8 cellular contexts compared by ENCODE assay signal in the genomic region with DNA sequence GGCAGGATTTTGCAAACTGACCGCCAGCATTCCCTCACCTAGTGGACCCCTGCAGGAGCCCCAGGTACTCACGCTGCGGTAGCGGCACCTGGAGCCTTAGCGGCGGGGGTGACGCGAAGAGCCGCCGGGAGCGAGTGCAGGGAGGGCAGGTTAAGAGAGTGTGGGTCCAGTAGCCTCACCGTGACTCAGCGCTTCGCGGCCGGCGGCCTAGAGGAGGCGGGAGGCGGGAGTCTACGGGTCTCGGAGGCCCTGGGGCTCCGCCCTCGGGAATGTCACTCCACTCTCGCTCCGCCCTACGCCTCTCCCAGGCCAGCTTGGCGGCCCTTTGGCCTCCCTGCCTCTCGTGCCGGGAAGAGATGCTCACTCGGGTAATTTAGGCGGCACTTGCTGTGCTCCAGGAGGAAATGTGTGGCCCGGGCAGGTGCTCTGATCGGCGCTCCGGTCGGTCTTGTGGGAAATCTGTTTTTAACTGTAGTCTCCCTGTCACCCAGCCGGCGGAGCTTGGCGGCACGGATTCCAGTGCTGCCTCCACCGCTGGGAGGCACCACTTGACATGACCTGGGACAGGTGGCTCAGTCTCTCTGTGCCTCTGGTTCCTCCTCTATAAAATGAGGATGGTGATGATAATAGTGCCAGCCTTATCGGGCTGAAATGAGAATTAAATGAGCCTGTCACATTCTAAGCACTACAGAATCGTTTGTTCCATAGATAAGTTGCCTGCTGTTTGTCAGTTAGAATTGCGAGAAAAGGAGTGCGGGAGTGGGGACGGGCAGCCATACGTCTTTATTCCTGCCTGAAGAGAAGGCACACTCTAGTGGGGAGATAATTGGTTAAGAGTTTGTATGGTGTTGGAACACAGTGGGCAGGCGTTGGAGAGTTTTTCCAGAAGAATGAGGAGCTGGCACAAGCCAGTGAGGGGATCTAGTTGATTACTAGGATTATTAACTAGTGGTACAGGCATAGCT. TPM values are rescaled to one million over a fixed set of nuclear protein-coding genes. Genes with fewer than 3 reads are reported as not detected.
DNase-seq lines count a peak whose midpoint lies in the region; ATAC-seq and TF ChIP-seq lines count a peak whose summit lies in the region.

PIR (minus strand) TSS at position 216 of the 965 bp plus-strand sequence. CDS start 2,076 bp downstream, outside the sequence.

- peak within 1 kb of the TSS; percentile 1 to 50 (median 11) for H3K27ac Mint-ChIP-seq in nephron

- H3K4me1 ChIP-seq in Peyer's patch = no peaks in the 10 kb centered on the region

- peak within 1 kb of the TSS in 3 of 4 donors; percentile 48 to 71 (median 63) for H3K27ac ChIP-seq in Peyer's patch

- H3K27me3 Mint-ChIP-seq in nephron (ENCODE audit: low read depth) = no peaks in the 10 kb centered on the region

- H3K27me3 ChIP-seq in Peyer's patch = no peaks in the 10 kb centered on the region

- peaks cover 17% of the 10 kb centered on the region for H3K4me1 Mint-ChIP-seq in nephron

- ATAC-seq in GM21723 (IDR thresholded peaks at IDR 0.05; ENCODE audit: unreplicated experiment) = peak; percentile 98

- TF ChIP-seq POLR2A in Peyer's patch (IDR thresholded peaks at IDR 0.05) = peak in 1 of 2 donors; percentile 31

- no peaks in the 10 kb centered on the region for H3K36me3 ChIP-seq in Peyer's patch

- H3K4me3 ChIP-seq in Peyer's patch (peak within 1 kb of the TSS; percentile 28 to 53 (median 40)), fibroblast of villous mesenchyme (ENCODE audit: low read depth, low read length) (peak within 1 kb of the TSS; percentile 67)

- DNase-seq in Daoy (ENCODE audit: low read depth) (peak; percentile 90), Peyer's patch (peak; percentile 43 to 91 (median 88)), fibroblast of villous mesenchyme (ENCODE audit: low read depth) (peak; percentile 83), stromal cell of bone marrow (ENCODE audit: low read depth) (peak; percentile 64)
- DNase-seq in activated T-helper 9 cell treated with anti-CD3 and anti-CD28 coated beads, Interleukin-2, amount 50 U/mL, for 16 hours (ENCODE audit: low read depth) = peak; percentile 40

- TF ChIP-seq CTCF in Peyer's patch (IDR thresholded peaks at IDR 0.05) (peak in 2 of 6 experiments; percentile 45 to 48), fibroblast of villous mesenchyme (IDR thresholded peaks at IDR 0.05; ENCODE audit: insufficient read depth, low read depth, low read length) (peak; percentile 40), nephron (IDR thresholded peaks at IDR 0.05; ENCODE audit: unreplicated experiment in 3 of 3) (peak; percentile 34 to 48 (median 34))

- no peaks in the 10 kb centered on the region for H3K9me3 Mint-ChIP-seq in nephron

- H3K36me3 Mint-ChIP-seq in nephron (ENCODE audit: low read depth) = peaks cover 3% of the 10 kb centered on the region

- TF ChIP-seq EP300 in Ishikawa (IDR thresholded peaks at IDR 0.05; ENCODE audit: borderline replicate concordance) = no peak

- peak within 1 kb of the TSS; percentile 89 to 92 (median 92) for H3K4me3 Mint-ChIP-seq in nephron

- H3K9me3 ChIP-seq in Peyer's patch = no peaks in the 10 kb centered on the region

- peak; percentile 26; the same call in 1 of the 2 replicates for TF ChIP-seq RAD21 in Ishikawa (IDR thresholded peaks at IDR 0.05; ENCODE audit: low read depth)

TF ChIP-seq in Ishikawa, 13 proteins besides CTCF, POLR2A, EP300 and RAD21:
- TF ChIP-seq EGR1 (IDR thresholded peaks at IDR 0.05) = no peak
- peak; percentile 27; the same call in 1 of the 2 replicates for TF ChIP-seq MAX (IDR thresholded peaks at IDR 0.05)
TF ChIP-seq in Ishikawa: peak in this region for 1.

RNA-seq across cellular contexts. Expression of gene PIR, which starts in this region (rescaled TPM):
- 42.0 and 44.9 TPM in 2 replicates for total RNA-seq in Daoy (2014; rRNA removed; shearing (Covaris generic))
- total RNA-seq in Peyer's patch = 10 to 100 TPM in 2 of 4 donors, 1 to 10 TPM in 2; 5.7 to 23.1 (median 15.8) TPM
- total RNA-seq in fibroblast of villous mesenchyme = 12.9 and 17.7 TPM in 2 replicates

Comparison
In these comparisons a context has a peak if more than half of its experiments do, and no peak if none do; other contexts are left out.
1. Peak in every context shown above with its lines: DNase-seq, ATAC-seq, H3K4me3 ChIP-seq and H3K27ac ChIP-seq.
2. DNase-seq: peak in every context shown above with its lines; median percentile 90 in Daoy; 88 in Peyer's patch; 83 in fibroblast of villous mesenchyme; 64 in stromal cell of bone marrow; 40 in activated T-helper 9 cell treated with anti-CD3 and anti-CD28 coated beads, Interleukin-2, amount 50 U/mL, for 16 hours.